18 cellular contexts compared by ENCODE assay signal in genomic region chr6:25107218-25107617, GRCh38.
DNase-seq lines count a peak whose midpoint lies in the region; ATAC-seq, FAIRE-seq and TF ChIP-seq lines count a peak whose summit lies in the region.
"Had no signal": no experiment of that assay in that cellular context is flagged by ENCODE, and none has a peak within 500 bp of the region (broad histone marks: within the 10 kb centered on the region; RNA-seq: fewer than 3 reads in every experiment).

No MANE protein-coding gene starts in this region.

- H3K36me3 ChIP-seq in kidney (ENCODE audit: control insufficient read depth in 1 of 2, insufficient read depth in 2 of 2, low read length in 2 of 2) = peaks cover 14 to 20% of the 10 kb centered on the region in 2 donors

- POLR2A ChIA-PET in activated CD4-positive, alpha-beta memory T cell treated with anti-CD3 and anti-CD28 coated beads, Interleukin-2, amount 10 ng/mL, durations not matched to agents 7 days and 5 days (lab: Charles Lee) = interaction anchor here (0.9 kb wide), 1 partner anchor 13 kb away, joined by 4 read pairs; no protein-coding TSS in a partner anchor

- peak overlapping the region in 1 of 2 donors; percentile 3 for H3K27ac ChIP-seq in kidney (ENCODE audit: low read depth in 2 of 2, low read length in 2 of 2)
- H3K27ac ChIP-seq: adrenal gland, esophagus muscularis mucosa had no signal

- H3K4me1 Mint-ChIP-seq in activated CD4-positive, alpha-beta memory T cell treated with anti-CD3 and anti-CD28 coated beads, Interleukin-2, amount 10 ng/mL, durations not matched to agents 7 days and 5 days = peaks cover 20% of the 10 kb centered on the region

- peak; percentile 74 for ATAC-seq in GM18520 (IDR thresholded peaks at IDR 0.05; ENCODE audit: unreplicated experiment)
- ATAC-seq in GM21526 (IDR thresholded peaks at IDR 0.05; ENCODE audit: low FRiP score, unreplicated experiment) = peak; percentile 71
- peak; percentile 66 for ATAC-seq in HG03175 (IDR thresholded peaks at IDR 0.05; ENCODE audit: unreplicated experiment)

- H3K36me3 Mint-ChIP-seq in activated CD4-positive, alpha-beta memory T cell treated with anti-CD3 and anti-CD28 coated beads, Interleukin-2, amount 10 ng/mL, durations not matched to agents 7 days and 5 days (ENCODE audit: low read depth) = peaks cover 83% of the 10 kb centered on the region

- CTCF ChIA-PET in activated CD4-positive, alpha-beta memory T cell treated with anti-CD3 and anti-CD28 coated beads, Interleukin-2, amount 10 ng/mL, durations not matched to agents 7 days and 5 days (lab: Charles Lee) = no interaction called here

- intact Hi-C loops in kidney (cut with DNase I) = no loop called here

- DNase-seq in COLO668 (lab: John Stamatoyannopoulos, UW; ENCODE audit: unreplicated experiment) (peak; percentile 48), kidney (no peak), ureter (ENCODE audit: low spot score) (no peak), Kasumi-1 (lab: John Stamatoyannopoulos, UW) (no peak)
- no peak for DNase-seq in activated CD4-positive, alpha-beta memory T cell treated with anti-CD3 and anti-CD28 coated beads, Interleukin-2, amount 10 ng/mL, durations not matched to agents 7 days and 5 days
- DNase-seq: activated CD4-positive, CD25-positive, alpha-beta regulatory T cell; activated T-cell treated with anti-CD3 and anti-CD28 coated beads for 4 hours; adrenal gland; HCEC 1CT; left colon; NCI-H2081 treated with DMSO at 0.1 percent for 48 hours; nephron progenitor cell had no signal

- H3K4me3 Mint-ChIP-seq in activated CD4-positive, alpha-beta memory T cell treated with anti-CD3 and anti-CD28 coated beads, Interleukin-2, amount 10 ng/mL, durations not matched to agents 7 days and 5 days = no peak overlapping the region
- H3K4me3 Mint-ChIP-seq: nephron progenitor cell; stimulated activated naive CD8-positive, alpha-beta T cell treated with anti-CD3 and anti-CD28 coated beads, Interleukin-15, Interleukin-2, amounts not matched to agents 100 ng/mL and 50 ng/mL, for 24 hours had no signal

- no peak overlapping the region for H3K9ac ChIP-seq in kidney (ENCODE audit: low read length in 2 of 2)

- H3K4me3 ChIP-seq in kidney (ENCODE audit: low read length in 2 of 2) = no peak overlapping the region
- H3K4me3 ChIP-seq: adrenal gland, esophagus muscularis mucosa had no signal

- no peak overlapping the region for H3K27ac Mint-ChIP-seq in activated CD4-positive, alpha-beta memory T cell treated with anti-CD3 and anti-CD28 coated beads, Interleukin-2, amount 10 ng/mL, durations not matched to agents 7 days and 5 days
- H3K27ac Mint-ChIP-seq: nephron progenitor cell; stimulated activated naive CD8-positive, alpha-beta T cell treated with anti-CD3 and anti-CD28 coated beads, Interleukin-15, Interleukin-2, amounts not matched to agents 100 ng/mL and 50 ng/mL, for 24 hours had no signal

- no peaks in the 10 kb centered on the region for H3K9me3 Mint-ChIP-seq in activated CD4-positive, alpha-beta memory T cell treated with anti-CD3 and anti-CD28 coated beads, Interleukin-2, amount 10 ng/mL, durations not matched to agents 7 days and 5 days
- H3K9me3 Mint-ChIP-seq: nephron progenitor cell; stimulated activated naive CD8-positive, alpha-beta T cell treated with anti-CD3 and anti-CD28 coated beads, Interleukin-15, Interleukin-2, amounts not matched to agents 100 ng/mL and 50 ng/mL, for 24 hours had no signal

- TF ChIP-seq CTCF in kidney (IDR thresholded peaks at IDR 0.05; ENCODE audit: borderline replicate concordance, extremely low read depth, insufficient read depth) = no peak

- H3K27me3 Mint-ChIP-seq in activated CD4-positive, alpha-beta memory T cell treated with anti-CD3 and anti-CD28 coated beads, Interleukin-2, amount 10 ng/mL, durations not matched to agents 7 days and 5 days = no peaks in the 10 kb centered on the region
- H3K27me3 Mint-ChIP-seq: stimulated activated naive CD8-positive, alpha-beta T cell treated with anti-CD3 and anti-CD28 coated beads, Interleukin-15, Interleukin-2, amounts not matched to agents 100 ng/mL and 50 ng/mL, for 24 hours had no signal

- FAIRE-seq in kidney (lab: Jason Lieb, UNC) = no peak
- FAIRE-seq: colon had no signal

- peaks cover 0 to 9% of the 10 kb centered on the region in 2 donors for H3K4me1 ChIP-seq in kidney (ENCODE audit: control insufficient read depth in 1 of 2, insufficient read depth in 1 of 2, low read depth in 1 of 2, low read length in 2 of 2)
- H3K4me1 ChIP-seq: adrenal gland had no signal

- no peaks in the 10 kb centered on the region for H3K9me3 ChIP-seq in kidney (ENCODE audit: control insufficient read depth in 1 of 2, low read length in 2 of 2)
- H3K9me3 ChIP-seq: adrenal gland, esophagus muscularis mucosa had no signal
